Comparison of ENCODE assay signal across 24 cellular contexts in the genomic region with DNA sequence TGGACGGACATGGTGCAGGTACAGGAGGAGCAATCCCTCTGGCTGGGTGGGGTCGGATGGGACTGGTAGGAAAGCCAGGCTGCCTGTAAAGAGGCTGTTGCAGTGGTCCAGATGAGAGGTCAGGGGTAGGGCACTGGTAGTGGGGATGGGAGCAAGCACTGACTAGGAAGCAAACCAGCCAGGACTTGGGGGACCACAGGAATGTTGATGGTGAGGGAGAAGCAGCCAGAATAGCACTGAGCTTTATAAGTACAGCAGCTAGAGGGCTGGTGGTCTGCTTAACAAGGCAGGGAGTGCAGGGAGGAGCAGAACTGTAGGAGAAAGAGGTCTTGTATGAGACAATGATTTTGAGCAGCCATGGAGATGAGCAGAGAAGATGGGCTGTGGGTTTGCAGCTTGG. TPM values are rescaled to one million over a fixed set of nuclear protein-coding genes. Genes with fewer than 3 reads are reported as not detected.
DNase-seq lines count a peak whose midpoint lies in the region; ATAC-seq and TF ChIP-seq lines count a peak whose summit lies in the region.
"Had no signal": no experiment of that assay in that cellular context is flagged by ENCODE, and none has a peak within 500 bp of the region (broad histone marks: within the 10 kb centered on the region; RNA-seq: fewer than 3 reads in every experiment).

No MANE protein-coding gene starts in this region.

- H3K4me1 Mint-ChIP-seq in activated CD8-positive, alpha-beta memory T cell treated with anti-CD3 and anti-CD28 coated beads, Interleukin-2, amount 10 ng/mL, durations not matched to agents 7 days and 5 days = no peaks in the 10 kb centered on the region
- H3K4me1 Mint-ChIP-seq in CD8-positive, alpha-beta T cell (ENCODE audit: low read depth) = peaks cover 7% of the 10 kb centered on the region
- H3K4me1 Mint-ChIP-seq in naive thymus-derived CD4-positive, alpha-beta T cell = peaks cover 0 to 6% (median 4%) of the 10 kb centered on the region in 7 donors
- H3K4me1 Mint-ChIP-seq: brain, neural progenitor cell had no signal

- no peak overlapping the region for H3K4me3 ChIP-seq in CD8-positive, alpha-beta T cell (ENCODE audit: low read depth, low read length)
- H3K4me3 ChIP-seq in astrocyte of the cerebellum (ENCODE audit: low read depth, low read length) = no peak overlapping the region
- H3K4me3 ChIP-seq in naive thymus-derived CD4-positive, alpha-beta T cell (ENCODE audit: low read length) = no peak overlapping the region
- H3K4me3 ChIP-seq: esophagus squamous epithelium, neural progenitor cell had no signal

- peaks cover 16% of the 10 kb centered on the region for H3K36me3 ChIP-seq in CD8-positive, alpha-beta T cell (ENCODE audit: insufficient read depth, low read length)
- H3K36me3 ChIP-seq in naive thymus-derived CD4-positive, alpha-beta T cell (ENCODE audit: control insufficient read depth in 2 of 3, insufficient read depth in 3 of 3, low read length in 3 of 3) = peaks cover 0 to 55% (median 10%) of the 10 kb centered on the region in 3 experiments
- H3K36me3 ChIP-seq: neural progenitor cell had no signal

- no peaks in the 10 kb centered on the region for H3K27me3 ChIP-seq in CD8-positive, alpha-beta T cell (ENCODE audit: insufficient read depth, low read length)
- H3K27me3 ChIP-seq in naive thymus-derived CD4-positive, alpha-beta T cell (ENCODE audit: control insufficient read depth in 2 of 2, insufficient read depth in 2 of 2, low read length in 2 of 2) = no peaks in the 10 kb centered on the region
- H3K27me3 ChIP-seq: esophagus squamous epithelium, neural progenitor cell had no signal

- no peak for DNase-seq in activated CD8-positive, alpha-beta memory T cell treated with anti-CD3 and anti-CD28 coated beads, Interleukin-2, amount 10 ng/mL, durations not matched to agents 7 days and 5 days
- no peak for DNase-seq in activated CD8-positive, alpha-beta memory T cell treated with anti-CD3 and anti-CD28 coated beads for 24 hours
- DNase-seq in CD8-positive, alpha-beta T cell = no peak
- DNase-seq in astrocyte of the cerebellum (ENCODE audit: low read depth) (peak; percentile 46), Right ventricle myocardium inferior (ENCODE audit: missing footprints) (no peak), foreskin melanocyte (no peak)
- DNase-seq in naive thymus-derived CD4-positive, alpha-beta T cell = no peak
- DNase-seq: activated gamma-delta T cell treated with Interleukin-2 at 50 U/mL for 16 hours; COR-L47; DMS79; effector CD8-positive, alpha-beta T cell; esophagus squamous epithelium; GOT3; hypothalamus; KG1; midbrain; NCI-H1436; OCI-M1; T-helper 9 cell; trophoblast cell; WERI-Rb-1 had no signal

- H3K27ac Mint-ChIP-seq in activated CD8-positive, alpha-beta memory T cell treated with anti-CD3 and anti-CD28 coated beads, Interleukin-2, amount 10 ng/mL, durations not matched to agents 7 days and 5 days = peak overlapping the region; percentile 22
- H3K27ac Mint-ChIP-seq in CD8-positive, alpha-beta T cell = peak overlapping the region; percentile 34
- peak overlapping the region in 8 of 9 donors; percentile 3 to 79 (median 58) for H3K27ac Mint-ChIP-seq in naive thymus-derived CD4-positive, alpha-beta T cell
- H3K27ac Mint-ChIP-seq: neural progenitor cell had no signal

- H3K9me3 Mint-ChIP-seq in activated CD8-positive, alpha-beta memory T cell treated with anti-CD3 and anti-CD28 coated beads, Interleukin-2, amount 10 ng/mL, durations not matched to agents 7 days and 5 days (ENCODE audit: low read depth) = no peaks in the 10 kb centered on the region
- H3K9me3 Mint-ChIP-seq in CD8-positive, alpha-beta T cell = no peaks in the 10 kb centered on the region
- no peaks in the 10 kb centered on the region for H3K9me3 Mint-ChIP-seq in naive thymus-derived CD4-positive, alpha-beta T cell
- H3K9me3 Mint-ChIP-seq: brain, neural progenitor cell had no signal

- CTCF ChIA-PET in activated CD8-positive, alpha-beta memory T cell treated with anti-CD3 and anti-CD28 coated beads, Interleukin-2, amount 10 ng/mL, durations not matched to agents 7 days and 5 days (lab: Charles Lee) = no interaction called here
- CTCF ChIA-PET in CD8-positive, alpha-beta T cell (lab: Charles Lee) = no interaction called here
- CTCF ChIA-PET in naive thymus-derived CD4-positive, alpha-beta T cell (lab: Charles Lee) = no interaction called here

- ATAC-seq in activated CD8-positive, alpha-beta memory T cell treated with anti-CD3 and anti-CD28 coated beads, Interleukin-2, amount 10 ng/mL, durations not matched to agents 7 days and 5 days = no peak
- ATAC-seq in CD8-positive, alpha-beta T cell = no peak
- no peak for ATAC-seq in naive thymus-derived CD4-positive, alpha-beta T cell
- ATAC-seq in Right ventricle myocardium inferior (no peak), HG02610 (IDR thresholded peaks at IDR 0.05; ENCODE audit: unreplicated experiment) (no peak)

- no peaks in the 10 kb centered on the region for H3K27me3 Mint-ChIP-seq in activated CD8-positive, alpha-beta memory T cell treated with anti-CD3 and anti-CD28 coated beads, Interleukin-2, amount 10 ng/mL, durations not matched to agents 7 days and 5 days
- H3K27me3 Mint-ChIP-seq in CD8-positive, alpha-beta T cell (ENCODE audit: low read depth) = no peaks in the 10 kb centered on the region
- no peaks in the 10 kb centered on the region for H3K27me3 Mint-ChIP-seq in naive thymus-derived CD4-positive, alpha-beta T cell
- H3K27me3 Mint-ChIP-seq: brain had no signal

- peaks cover 21% of the 10 kb centered on the region for H3K36me3 Mint-ChIP-seq in activated CD8-positive, alpha-beta memory T cell treated with anti-CD3 and anti-CD28 coated beads, Interleukin-2, amount 10 ng/mL, durations not matched to agents 7 days and 5 days
- peaks cover 79% of the 10 kb centered on the region for H3K36me3 Mint-ChIP-seq in CD8-positive, alpha-beta T cell
- peaks cover 12 to 46% (median 14%) of the 10 kb centered on the region in 5 donors for H3K36me3 Mint-ChIP-seq in naive thymus-derived CD4-positive, alpha-beta T cell

- no peaks in the 10 kb centered on the region for H3K9me3 ChIP-seq in CD8-positive, alpha-beta T cell (ENCODE audit: low read length)
- H3K9me3 ChIP-seq in naive thymus-derived CD4-positive, alpha-beta T cell (ENCODE audit: control insufficient read depth in 2 of 3, low read length in 3 of 3) = no peaks in the 10 kb centered on the region
- H3K9me3 ChIP-seq: esophagus squamous epithelium had no signal

- H3K27ac ChIP-seq in CD8-positive, alpha-beta T cell (ENCODE audit: low read depth, low read length) = no peak overlapping the region
- H3K27ac ChIP-seq in naive thymus-derived CD4-positive, alpha-beta T cell (ENCODE audit: low read depth, low read length) = no peak overlapping the region
- H3K27ac ChIP-seq: esophagus squamous epithelium, neural progenitor cell, WERI-Rb-1 had no signal

- in situ Hi-C loops in astrocyte of the cerebellum (cut with HindIII; ENCODE audit: low sequenced_read_pairs) = no loop called here

- POLR2A ChIA-PET in CD8-positive, alpha-beta T cell (lab: Charles Lee) = interaction anchor here (0.6 kb wide), 3 partner anchors 11 to 539 kb away, joined by 3 read pairs; no protein-coding TSS in a partner anchor
- POLR2A ChIA-PET in naive thymus-derived CD4-positive, alpha-beta T cell (lab: Charles Lee) = no interaction called here

- intact Hi-C loops in CD8-positive, alpha-beta T cell (cut with DNase I, micrococcal nuclease) = no loop called here
- intact Hi-C loops in naive thymus-derived CD4-positive, alpha-beta T cell (cut with micrococcal nuclease) = no loop called here
- intact Hi-C loops in Right ventricle myocardium inferior (cut with DNase I) = no loop called here

- H3K4me1 ChIP-seq in CD8-positive, alpha-beta T cell (ENCODE audit: insufficient read depth, low read length) = no peaks in the 10 kb centered on the region
- no peaks in the 10 kb centered on the region for H3K4me1 ChIP-seq in naive thymus-derived CD4-positive, alpha-beta T cell (ENCODE audit: control insufficient read depth in 2 of 2, insufficient read depth in 2 of 2, low read length in 2 of 2)
- H3K4me1 ChIP-seq: esophagus squamous epithelium, neural progenitor cell had no signal

- TF ChIP-seq CTCF in CD8-positive, alpha-beta T cell (IDR thresholded peaks at IDR 0.05) = no peak
- TF ChIP-seq CTCF in astrocyte of the cerebellum (IDR thresholded peaks at IDR 0.05; ENCODE audit: low read depth, low read length, missing control alignments) = peak; percentile 33

- H3K4me3 Mint-ChIP-seq in activated CD8-positive, alpha-beta memory T cell treated with anti-CD3 and anti-CD28 coated beads, Interleukin-2, amount 10 ng/mL, durations not matched to agents 7 days and 5 days = no peak overlapping the region
- no peak overlapping the region for H3K4me3 Mint-ChIP-seq in CD8-positive, alpha-beta T cell
- H3K4me3 Mint-ChIP-seq in naive thymus-derived CD4-positive, alpha-beta T cell = no peak overlapping the region
- H3K4me3 Mint-ChIP-seq: brain, neural progenitor cell had no signal

RNA-seq across cellular contexts. Expression of a gene that starts 38.7 kb away (rescaled TPM):
- 10 to 100 TPM; 27.0 to 32.9 TPM for total RNA-seq in activated CD8-positive, alpha-beta memory T cell treated with anti-CD3 and anti-CD28 coated beads, Interleukin-2, amount 10 ng/mL, durations not matched to agents 7 days and 5 days
- total RNA-seq in CD8-positive, alpha-beta T cell = 10 to 100 TPM; 39.2 to 48.3 TPM
- total RNA-seq in naive thymus-derived CD4-positive, alpha-beta T cell = 10 to 100 TPM; 35.8 to 51.2 (median 38.5) TPM
- 1 to 10 TPM; 1.4 to 4.0 TPM for polyA plus RNA-seq in naive thymus-derived CD4-positive, alpha-beta T cell
- total RNA-seq in Right ventricle myocardium inferior = 21.1 TPM

RNA-seq across cellular contexts. Expression of a gene that starts 59.4 kb away (rescaled TPM):
- total RNA-seq in activated CD8-positive, alpha-beta memory T cell treated with anti-CD3 and anti-CD28 coated beads, Interleukin-2, amount 10 ng/mL, durations not matched to agents 7 days and 5 days = 10 to 100 TPM; 25.1 to 33.5 TPM
- 10 to 100 TPM; 61.6 to 62.8 TPM for total RNA-seq in CD8-positive, alpha-beta T cell
- 10 to 100 TPM; 21.7 to 47.5 (median 24.5) TPM for total RNA-seq in naive thymus-derived CD4-positive, alpha-beta T cell
- 10 to 100 TPM in 1 of 2 donors, 1 to 10 TPM in 1; 8.8 to 16.1 TPM for polyA plus RNA-seq in naive thymus-derived CD4-positive, alpha-beta T cell
- total RNA-seq in Right ventricle myocardium inferior = 49.8 TPM

RNA-seq across cellular contexts. Expression of a gene that starts 59.6 kb away (rescaled TPM):
- 1 to 10 TPM; 3.7 to 5.8 TPM for total RNA-seq in activated CD8-positive, alpha-beta memory T cell treated with anti-CD3 and anti-CD28 coated beads, Interleukin-2, amount 10 ng/mL, durations not matched to agents 7 days and 5 days
- 10 to 100 TPM; 11.7 to 12.2 TPM for total RNA-seq in CD8-positive, alpha-beta T cell
- total RNA-seq in naive thymus-derived CD4-positive, alpha-beta T cell = 10 to 100 TPM in 2 of 5 experiments, 1 to 10 TPM in 3; 2.7 to 15.0 (median 4.1) TPM
- 1 to 10 TPM; 2.3 to 5.3 TPM for polyA plus RNA-seq in naive thymus-derived CD4-positive, alpha-beta T cell
- total RNA-seq in Right ventricle myocardium inferior = 7.6 TPM
